ENCODE assay signal across 1 cellular context in the genomic region with DNA sequence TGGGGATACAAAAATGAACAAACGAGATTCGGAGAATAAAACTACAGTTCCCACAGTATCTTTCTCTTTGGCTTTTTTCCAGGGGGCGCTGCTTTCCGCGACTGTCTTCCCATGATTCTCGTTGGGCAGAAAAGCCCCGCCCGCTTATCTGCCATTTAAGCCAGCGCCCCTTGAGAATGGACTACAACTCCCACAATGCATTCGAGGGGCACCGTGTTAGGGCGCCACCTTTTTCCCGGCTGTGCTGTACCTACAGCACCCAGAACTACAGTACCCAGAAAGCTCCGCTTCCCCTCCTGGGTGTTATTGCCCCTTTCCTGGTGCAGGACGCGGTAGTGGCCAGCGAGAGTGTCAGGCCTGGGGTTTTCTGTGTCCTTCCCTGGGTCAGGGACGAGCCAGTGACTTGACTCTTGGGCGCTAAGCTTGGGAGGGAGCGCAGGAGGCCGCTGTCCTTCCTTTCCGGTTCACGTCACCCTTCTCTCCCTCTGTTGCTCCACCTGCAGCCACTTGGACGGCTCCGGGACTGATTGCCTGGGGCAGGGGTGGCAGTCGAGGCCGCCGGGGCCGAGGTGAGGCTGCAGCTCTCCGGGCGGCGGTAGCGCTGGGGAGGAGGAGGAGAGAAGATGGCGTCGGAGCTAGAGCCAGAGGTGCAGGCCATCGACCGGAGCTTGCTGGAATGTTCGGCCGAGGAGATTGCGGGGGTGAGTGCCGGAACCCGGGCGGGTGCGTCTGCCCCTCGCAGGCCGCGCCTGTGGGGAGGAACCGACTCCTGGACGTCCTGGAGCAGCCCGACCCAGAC.
TF ChIP-seq lines count a peak whose summit lies in the region.

A gene (plus strand): TSS at position 333 of the 799 bp plus-strand sequence. CDS start 291 bp downstream, at position 624.

TF ChIP-seq in HepG2, 621 proteins besides CTCF, POLR2A, EP300 and RAD21 (continued from another document and continues in another):
- TF ChIP-seq, protein P1, sequence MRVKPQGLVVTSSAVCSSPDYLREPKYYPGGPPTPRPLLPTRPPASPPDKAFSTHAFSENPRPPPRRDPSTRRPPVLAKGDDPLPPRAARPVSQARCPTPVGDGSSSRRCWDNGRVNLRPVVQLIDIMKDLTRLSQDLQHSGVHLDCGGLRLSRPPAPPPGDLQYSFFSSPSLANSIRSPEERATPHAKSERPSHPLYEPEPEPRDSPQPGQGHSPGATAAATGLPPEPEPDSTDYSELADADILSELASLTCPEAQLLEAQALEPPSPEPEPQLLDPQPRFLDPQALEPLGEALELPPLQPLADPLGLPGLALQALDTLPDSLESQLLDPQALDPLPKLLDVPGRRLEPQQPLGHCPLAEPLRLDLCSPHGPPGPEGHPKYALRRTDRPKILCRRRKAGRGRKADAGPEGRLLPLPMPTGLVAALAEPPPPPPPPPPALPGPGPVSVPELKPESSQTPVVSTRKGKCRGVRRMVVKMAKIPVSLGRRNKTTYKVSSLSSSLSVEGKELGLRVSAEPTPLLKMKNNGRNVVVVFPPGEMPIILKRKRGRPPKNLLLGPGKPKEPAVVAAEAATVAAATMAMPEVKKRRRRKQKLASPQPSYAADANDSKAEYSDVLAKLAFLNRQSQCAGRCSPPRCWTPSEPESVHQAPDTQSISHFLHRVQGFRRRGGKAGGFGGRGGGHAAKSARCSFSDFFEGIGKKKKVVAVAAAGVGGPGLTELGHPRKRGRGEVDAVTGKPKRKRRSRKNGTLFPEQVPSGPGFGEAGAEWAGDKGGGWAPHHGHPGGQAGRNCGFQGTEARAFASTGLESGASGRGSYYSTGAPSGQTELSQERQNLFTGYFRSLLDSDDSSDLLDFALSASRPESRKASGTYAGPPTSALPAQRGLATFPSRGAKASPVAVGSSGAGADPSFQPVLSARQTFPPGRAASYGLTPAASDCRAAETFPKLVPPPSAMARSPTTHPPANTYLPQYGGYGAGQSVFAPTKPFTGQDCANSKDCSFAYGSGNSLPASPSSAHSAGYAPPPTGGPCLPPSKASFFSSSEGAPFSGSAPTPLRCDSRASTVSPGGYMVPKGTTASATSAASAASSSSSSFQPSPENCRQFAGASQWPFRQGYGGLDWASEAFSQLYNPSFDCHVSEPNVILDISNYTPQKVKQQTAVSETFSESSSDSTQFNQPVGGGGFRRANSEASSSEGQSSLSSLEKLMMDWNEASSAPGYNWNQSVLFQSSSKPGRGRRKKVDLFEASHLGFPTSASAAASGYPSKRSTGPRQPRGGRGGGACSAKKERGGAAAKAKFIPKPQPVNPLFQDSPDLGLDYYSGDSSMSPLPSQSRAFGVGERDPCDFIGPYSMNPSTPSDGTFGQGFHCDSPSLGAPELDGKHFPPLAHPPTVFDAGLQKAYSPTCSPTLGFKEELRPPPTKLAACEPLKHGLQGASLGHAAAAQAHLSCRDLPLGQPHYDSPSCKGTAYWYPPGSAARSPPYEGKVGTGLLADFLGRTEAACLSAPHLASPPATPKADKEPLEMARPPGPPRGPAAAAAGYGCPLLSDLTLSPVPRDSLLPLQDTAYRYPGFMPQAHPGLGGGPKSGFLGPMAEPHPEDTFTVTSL (CRISPR knock-in tag; IDR thresholded peaks at IDR 0.05; ENCODE audit: borderline replicate concordance), result no peak; the same call in 1 of the 2 replicates
- TF ChIP-seq ZNF460 (CRISPR knock-in tag; IDR thresholded peaks at IDR 0.05; ENCODE audit: borderline replicate concordance) (peak; percentile 56; the same call in 1 of the 2 replicates), ZBTB1 (CRISPR knock-in tag; IDR thresholded peaks at IDR 0.05; ENCODE audit: borderline replicate concordance) (0 out of 2 replicates have a peak, but pooled peaks have one; percentile 11), CCAR2 (optimal IDR thresholded peaks at IDR 0.05; ENCODE audit: low read depth, low read length) (no peak), SIN3B (IDR thresholded peaks at IDR 0.05; ENCODE audit: low read length) (peak; percentile 42; the same call in 1 of the 2 replicates), PHF20 (CRISPR knock-in tag; IDR thresholded peaks at IDR 0.05) (peak; percentile 73), ZNF598 (CRISPR knock-in tag; IDR thresholded peaks at IDR 0.05; ENCODE audit: borderline replicate concordance) (peak; percentile 82; the same call in 1 of the 2 replicates), SOX13 (IDR thresholded peaks at IDR 0.05) (peak; percentile 50), SOX13 (CRISPR knock-in tag; conservative IDR thresholded peaks at IDR 0.05 in 1 of 2, IDR thresholded peaks at IDR 0.05 in 1 of 2) (peak in 1 of 2 experiments; percentile 60; a peak in 1 of 4 replicates), ATF7 (IDR thresholded peaks at IDR 0.05) (0 out of 2 replicates have a peak, but pooled peaks have one; percentile 17), ATF7 (CRISPR knock-in tag; IDR thresholded peaks at IDR 0.05) (peak; percentile 53; the same call in 1 of the 2 replicates), ZNF780A (CRISPR knock-in tag; IDR thresholded peaks at IDR 0.05) (peak; percentile 93), SP2 (CRISPR knock-in tag; IDR thresholded peaks at IDR 0.05) (peak; percentile 37), ZNF549 (CRISPR knock-in tag; IDR thresholded peaks at IDR 0.05) (no peak), NCOR1 (IDR thresholded peaks at IDR 0.05; ENCODE audit: borderline replicate concordance, low read length) (peak; percentile 29; the same call in 1 of the 2 replicates), RELA (CRISPR knock-in tag; IDR thresholded peaks at IDR 0.05) (peak; percentile 93), ZNF232 (CRISPR knock-in tag; IDR thresholded peaks at IDR 0.05; ENCODE audit: borderline replicate concordance) (0 out of 2 replicates have a peak, but pooled peaks have one; percentile 77), ZNF569 (CRISPR knock-in tag; IDR thresholded peaks at IDR 0.05; ENCODE audit: borderline replicate concordance) (0 out of 2 replicates have a peak, but pooled peaks have one; percentile 14), ZNF292 (CRISPR knock-in tag; IDR thresholded peaks at IDR 0.05; ENCODE audit: borderline replicate concordance, low read depth) (peak; percentile 91), ZNF501 (CRISPR knock-in tag; IDR thresholded peaks at IDR 0.05) (peak; percentile 98), TBX3 (IDR thresholded peaks at IDR 0.05; ENCODE audit: borderline replicate concordance) (peak; percentile 71), ZNF572 (CRISPR knock-in tag; IDR thresholded peaks at IDR 0.05) (peak; percentile 97), POLR2AphosphoS5 (IDR thresholded peaks at IDR 0.05; ENCODE audit: low read depth, low read length) (peak; percentile 98), PTBP1 (IDR thresholded peaks at IDR 0.05; ENCODE audit: low read depth, low read length, poor library complexity, severe bottlenecking) (peak; percentile 38), ZNF878 (CRISPR knock-in tag; IDR thresholded peaks at IDR 0.05) (peak; percentile 39; the same call in 1 of the 2 replicates), SRY (CRISPR knock-in tag; IDR thresholded peaks at IDR 0.05) (peak; percentile 97; the same call in 1 of the 2 replicates), KDM4B (CRISPR knock-in tag; IDR thresholded peaks at IDR 0.05) (peak; percentile 95; the same call in 1 of the 2 replicates), ZNF510 (CRISPR knock-in tag; IDR thresholded peaks at IDR 0.05; ENCODE audit: low read depth) (0 out of 2 replicates have a peak, but pooled peaks have one; percentile 93), POGZ (CRISPR knock-in tag; IDR thresholded peaks at IDR 0.05) (peak; percentile 85), ZBTB21 (CRISPR knock-in tag; IDR thresholded peaks at IDR 0.05) (no peak; the same call in 1 of the 2 replicates), ZNF563 (CRISPR knock-in tag; IDR thresholded peaks at IDR 0.05) (peak; percentile 98), ZMYM3 (CRISPR knock-in tag; IDR thresholded peaks at IDR 0.05) (peak; percentile 15; the same call in 1 of the 2 replicates)
- TF ChIP-seq, protein P2, sequence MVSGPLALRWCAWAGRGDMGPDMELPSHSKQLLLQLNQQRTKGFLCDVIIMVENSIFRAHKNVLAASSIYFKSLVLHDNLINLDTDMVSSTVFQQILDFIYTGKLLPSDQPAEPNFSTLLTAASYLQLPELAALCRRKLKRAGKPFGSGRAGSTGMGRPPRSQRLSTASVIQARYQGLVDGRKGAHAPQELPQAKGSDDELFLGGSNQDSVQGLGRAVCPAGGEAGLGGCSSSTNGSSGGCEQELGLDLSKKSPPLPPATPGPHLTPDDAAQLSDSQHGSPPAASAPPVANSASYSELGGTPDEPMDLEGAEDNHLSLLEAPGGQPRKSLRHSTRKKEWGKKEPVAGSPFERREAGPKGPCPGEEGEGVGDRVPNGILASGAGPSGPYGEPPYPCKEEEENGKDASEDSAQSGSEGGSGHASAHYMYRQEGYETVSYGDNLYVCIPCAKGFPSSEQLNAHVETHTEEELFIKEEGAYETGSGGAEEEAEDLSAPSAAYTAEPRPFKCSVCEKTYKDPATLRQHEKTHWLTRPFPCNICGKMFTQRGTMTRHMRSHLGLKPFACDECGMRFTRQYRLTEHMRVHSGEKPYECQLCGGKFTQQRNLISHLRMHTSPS (CRISPR knock-in tag; IDR thresholded peaks at IDR 0.05; ENCODE audit: low read depth), result peak; percentile 67; the same call in 1 of the 2 replicates
- TF ChIP-seq, protein P3, sequence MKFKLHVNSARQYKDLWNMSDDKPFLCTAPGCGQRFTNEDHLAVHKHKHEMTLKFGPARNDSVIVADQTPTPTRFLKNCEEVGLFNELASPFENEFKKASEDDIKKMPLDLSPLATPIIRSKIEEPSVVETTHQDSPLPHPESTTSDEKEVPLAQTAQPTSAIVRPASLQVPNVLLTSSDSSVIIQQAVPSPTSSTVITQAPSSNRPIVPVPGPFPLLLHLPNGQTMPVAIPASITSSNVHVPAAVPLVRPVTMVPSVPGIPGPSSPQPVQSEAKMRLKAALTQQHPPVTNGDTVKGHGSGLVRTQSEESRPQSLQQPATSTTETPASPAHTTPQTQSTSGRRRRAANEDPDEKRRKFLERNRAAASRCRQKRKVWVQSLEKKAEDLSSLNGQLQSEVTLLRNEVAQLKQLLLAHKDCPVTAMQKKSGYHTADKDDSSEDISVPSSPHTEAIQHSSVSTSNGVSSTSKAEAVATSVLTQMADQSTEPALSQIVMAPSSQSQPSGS (CRISPR knock-in tag; IDR thresholded peaks at IDR 0.05), result peak; percentile 92
- TF ChIP-seq, protein P4, sequence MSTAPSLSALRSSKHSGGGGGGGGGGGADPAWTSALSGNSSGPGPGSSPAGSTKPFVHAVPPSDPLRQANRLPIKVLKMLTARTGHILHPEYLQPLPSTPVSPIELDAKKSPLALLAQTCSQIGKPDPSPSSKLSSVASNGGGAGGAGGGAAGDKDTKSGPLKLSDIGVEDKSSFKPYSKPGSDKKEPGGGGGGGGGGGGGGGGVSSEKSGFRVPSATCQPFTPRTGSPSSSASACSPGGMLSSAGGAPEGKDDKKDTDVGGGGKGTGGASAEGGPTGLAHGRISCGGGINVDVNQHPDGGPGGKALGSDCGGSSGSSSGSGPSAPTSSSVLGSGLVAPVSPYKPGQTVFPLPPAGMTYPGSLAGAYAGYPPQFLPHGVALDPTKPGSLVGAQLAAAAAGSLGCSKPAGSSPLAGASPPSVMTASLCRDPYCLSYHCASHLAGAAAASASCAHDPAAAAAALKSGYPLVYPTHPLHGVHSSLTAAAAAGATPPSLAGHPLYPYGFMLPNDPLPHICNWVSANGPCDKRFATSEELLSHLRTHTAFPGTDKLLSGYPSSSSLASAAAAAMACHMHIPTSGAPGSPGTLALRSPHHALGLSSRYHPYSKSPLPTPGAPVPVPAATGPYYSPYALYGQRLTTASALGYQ (CRISPR knock-in tag; IDR thresholded peaks at IDR 0.05), result peak; percentile 59
- TF ChIP-seq, protein P5, sequence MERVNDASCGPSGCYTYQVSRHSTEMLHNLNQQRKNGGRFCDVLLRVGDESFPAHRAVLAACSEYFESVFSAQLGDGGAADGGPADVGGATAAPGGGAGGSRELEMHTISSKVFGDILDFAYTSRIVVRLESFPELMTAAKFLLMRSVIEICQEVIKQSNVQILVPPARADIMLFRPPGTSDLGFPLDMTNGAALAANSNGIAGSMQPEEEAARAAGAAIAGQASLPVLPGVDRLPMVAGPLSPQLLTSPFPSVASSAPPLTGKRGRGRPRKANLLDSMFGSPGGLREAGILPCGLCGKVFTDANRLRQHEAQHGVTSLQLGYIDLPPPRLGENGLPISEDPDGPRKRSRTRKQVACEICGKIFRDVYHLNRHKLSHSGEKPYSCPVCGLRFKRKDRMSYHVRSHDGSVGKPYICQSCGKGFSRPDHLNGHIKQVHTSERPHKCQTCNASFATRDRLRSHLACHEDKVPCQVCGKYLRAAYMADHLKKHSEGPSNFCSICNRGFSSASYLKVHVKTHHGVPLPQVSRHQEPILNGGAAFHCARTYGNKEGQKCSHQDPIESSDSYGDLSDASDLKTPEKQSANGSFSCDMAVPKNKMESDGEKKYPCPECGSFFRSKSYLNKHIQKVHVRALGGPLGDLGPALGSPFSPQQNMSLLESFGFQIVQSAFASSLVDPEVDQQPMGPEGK (CRISPR knock-in tag; IDR thresholded peaks at IDR 0.05), result peak; percentile 77; the same call in 1 of the 2 replicates
- TF ChIP-seq, protein P6, sequence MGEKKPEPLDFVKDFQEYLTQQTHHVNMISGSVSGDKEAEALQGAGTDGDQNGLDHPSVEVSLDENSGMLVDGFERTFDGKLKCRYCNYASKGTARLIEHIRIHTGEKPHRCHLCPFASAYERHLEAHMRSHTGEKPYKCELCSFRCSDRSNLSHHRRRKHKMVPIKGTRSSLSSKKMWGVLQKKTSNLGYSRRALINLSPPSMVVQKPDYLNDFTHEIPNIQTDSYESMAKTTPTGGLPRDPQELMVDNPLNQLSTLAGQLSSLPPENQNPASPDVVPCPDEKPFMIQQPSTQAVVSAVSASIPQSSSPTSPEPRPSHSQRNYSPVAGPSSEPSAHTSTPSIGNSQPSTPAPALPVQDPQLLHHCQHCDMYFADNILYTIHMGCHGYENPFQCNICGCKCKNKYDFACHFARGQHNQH (CRISPR knock-in tag; IDR thresholded peaks at IDR 0.05), result peak; percentile 91
- TF ChIP-seq, protein P7, sequence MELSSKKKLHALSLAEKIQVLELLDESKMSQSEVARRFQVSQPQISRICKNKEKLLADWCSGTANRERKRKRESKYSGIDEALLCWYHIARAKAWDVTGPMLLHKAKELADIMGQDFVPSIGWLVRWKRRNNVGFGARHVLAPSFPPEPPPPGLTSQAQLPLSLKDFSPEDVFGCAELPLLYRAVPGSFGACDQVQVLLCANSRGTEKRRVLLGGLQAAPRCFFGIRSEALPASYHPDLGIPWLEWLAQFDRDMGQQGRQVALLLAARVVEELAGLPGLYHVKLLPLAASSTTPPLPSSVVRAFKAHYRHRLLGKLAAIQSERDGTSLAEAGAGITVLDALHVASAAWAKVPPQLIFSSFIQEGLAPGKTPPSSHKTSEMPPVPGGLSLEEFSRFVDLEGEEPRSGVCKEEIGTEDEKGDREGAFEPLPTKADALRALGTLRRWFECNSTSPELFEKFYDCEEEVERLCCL (CRISPR knock-in tag; IDR thresholded peaks at IDR 0.05; ENCODE audit: borderline replicate concordance), result peak; percentile 45; the same call in 1 of the 2 replicates
- TF ChIP-seq, protein P8, sequence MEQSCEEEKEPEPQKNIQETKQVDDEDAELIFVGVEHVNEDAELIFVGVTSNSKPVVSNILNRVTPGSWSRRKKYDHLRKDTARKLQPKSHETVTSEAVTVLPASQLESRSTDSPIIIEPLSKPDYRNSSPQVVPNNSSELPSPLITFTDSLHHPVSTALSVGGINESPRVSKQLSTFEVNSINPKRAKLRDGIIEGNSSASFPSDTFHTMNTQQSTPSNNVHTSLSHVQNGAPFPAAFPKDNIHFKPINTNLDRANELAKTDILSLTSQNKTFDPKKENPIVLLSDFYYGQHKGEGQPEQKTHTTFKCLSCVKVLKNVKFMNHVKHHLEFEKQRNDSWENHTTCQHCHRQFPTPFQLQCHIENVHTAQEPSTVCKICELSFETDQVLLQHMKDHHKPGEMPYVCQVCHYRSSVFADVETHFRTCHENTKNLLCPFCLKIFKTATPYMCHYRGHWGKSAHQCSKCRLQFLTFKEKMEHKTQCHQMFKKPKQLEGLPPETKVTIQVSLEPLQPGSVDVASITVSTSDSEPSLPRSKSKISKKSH (CRISPR knock-in tag; IDR thresholded peaks at IDR 0.05; ENCODE audit: borderline replicate concordance), result peak; percentile 97
- TF ChIP-seq, protein P9, sequence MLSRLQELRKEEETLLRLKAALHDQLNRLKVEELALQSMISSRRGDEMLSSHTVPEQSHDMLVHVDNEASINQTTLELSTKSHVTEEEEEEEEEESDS (CRISPR knock-in tag; IDR thresholded peaks at IDR 0.05; ENCODE audit: borderline replicate concordance), result peak; percentile 33; the same call in 1 of the 2 replicates
